16 cellular contexts compared by ENCODE assay signal in genomic region chr15:96049323-96049722, GRCh38.
DNase-seq lines count a peak whose midpoint lies in the region; ATAC-seq and TF ChIP-seq lines count a peak whose summit lies in the region.
"Had no signal": no experiment of that assay in that cellular context is flagged by ENCODE, and none has a peak within 500 bp of the region (broad histone marks: within the 10 kb centered on the region; RNA-seq: fewer than 3 reads in every experiment).

No MANE protein-coding gene starts in this region.

- no peak for TF ChIP-seq RAD21 in IMR-90 (IDR thresholded peaks at IDR 0.05; ENCODE audit: low read length)

- H3K23ac ChIP-seq in IMR-90 (ENCODE audit: low read depth, low read length), result no peak overlapping the region
- no peak overlapping the region for H3K23ac ChIP-seq in mesenchymal stem cell (ENCODE audit: low read length in 2 of 2)

- no peak overlapping the region for H3K56ac ChIP-seq in IMR-90 (ENCODE audit: extremely low read depth, insufficient read depth, low read length)

- H3K14ac ChIP-seq in IMR-90 (replicated peaks; ENCODE audit: low read depth, low read length) (no peak overlapping the region), mesenchymal stem cell (ENCODE audit: low read length in 2 of 2) (no peak overlapping the region)

- in situ Hi-C loops in IMR-90 (cut with MboI; ENCODE audit: low sequenced_read_pairs), result no loop called here
- in situ Hi-C loops in gastrocnemius medialis (cut with MboI; ENCODE audit: low sequenced_read_pairs in 4 of 4), result no loop called here

- no peak overlapping the region for H2BK15ac ChIP-seq in IMR-90 (ENCODE audit: low read depth, low read length)
- no peak overlapping the region for H2BK15ac ChIP-seq in mesenchymal stem cell (ENCODE audit: low read depth, poor library complexity, severe bottlenecking)

- no peaks in the 10 kb centered on the region for H3K9me1 ChIP-seq in IMR-90 (ENCODE audit: insufficient read depth, low read length)

- H3K9ac ChIP-seq in IMR-90 (ENCODE audit: low read depth, low read length), result no peak overlapping the region
- no peak overlapping the region for H3K9ac ChIP-seq in mesenchymal stem cell (ENCODE audit: low read length)

- no peak overlapping the region for H2BK5ac ChIP-seq in IMR-90 (ENCODE audit: low read depth, low read length, poor library complexity, severe bottlenecking)
- H2BK5ac ChIP-seq in mesenchymal stem cell (ENCODE audit: low read depth, low read length, poor library complexity, severe bottlenecking), result peak overlapping the region; percentile 24

- H2AFZ ChIP-seq in IMR-90 (replicated peaks; ENCODE audit: low read length, poor library complexity) (no peak overlapping the region), mesenchymal stem cell (ENCODE audit: low read depth, low read length) (no peak overlapping the region)

- H3K36me3 ChIP-seq in IMR-90 (ENCODE audit: control insufficient read depth, insufficient read depth, low read length) (no peaks in the 10 kb centered on the region), mesenchymal stem cell (ENCODE audit: control insufficient read depth in 1 of 2, insufficient read depth in 2 of 2, low read depth in 1 of 2, low read length in 2 of 2) (no peaks in the 10 kb centered on the region), gastrocnemius medialis (no peaks in the 10 kb centered on the region)
- H3K36me3 ChIP-seq: BE2C had no signal

- H3K27ac ChIP-seq in IMR-90 (ENCODE audit: insufficient read depth, low read length) (no peak overlapping the region), mesenchymal stem cell (ENCODE audit: low read length, poor library complexity, severe bottlenecking) (no peak overlapping the region), gastrocnemius medialis (peak overlapping the region; percentile 53 to 65 (median 58))
- H3K27ac ChIP-seq: A549, C4-2B had no signal

- H3K18ac ChIP-seq in IMR-90 (ENCODE audit: low read depth, low read length), result no peak overlapping the region
- H3K18ac ChIP-seq in mesenchymal stem cell (ENCODE audit: low read depth in 1 of 2, low read length in 2 of 2), result no peak overlapping the region

- H3K4me3 ChIP-seq in IMR-90 (ENCODE audit: insufficient read depth, low read depth, low read length) (no peak overlapping the region), mesenchymal stem cell (ENCODE audit: insufficient read depth in 1 of 2, low read depth in 1 of 2, low read length in 2 of 2) (no peak overlapping the region), gastrocnemius medialis (no peak overlapping the region)
- H3K4me3 ChIP-seq: A549 had no signal

- no peaks in the 10 kb centered on the region for H3K9me3 ChIP-seq in IMR-90 (ENCODE audit: control insufficient read depth, insufficient read depth, low read length)
- peaks cover 4% of the 10 kb centered on the region for H3K9me3 ChIP-seq in mesenchymal stem cell (ENCODE audit: control insufficient read depth, low read length)
- no peaks in the 10 kb centered on the region for H3K9me3 ChIP-seq in gastrocnemius medialis
- H3K9me3 ChIP-seq: A549, BE2C had no signal

- H2BK12ac ChIP-seq in mesenchymal stem cell (ENCODE audit: low read length in 2 of 2), result no peak overlapping the region

- dilution Hi-C loops in IMR-90 (cut with HindIII; ENCODE audit: low sequenced_read_pairs, unreplicated experiment), result no loop called here

- H4K91ac ChIP-seq in IMR-90 (ENCODE audit: insufficient read depth, low read depth, low read length) (no peak overlapping the region), mesenchymal stem cell (ENCODE audit: low read length) (peak overlapping the region; percentile 25)

- TF ChIP-seq CTCF in IMR-90 (conservative IDR thresholded peaks at IDR 0.05; ENCODE audit: low read depth, low read length) (no peak), gastrocnemius medialis (IDR thresholded peaks at IDR 0.05 in 4 of 5, conservative IDR thresholded peaks at IDR 0.05 in 1 of 5) (no peak)

- intact Hi-C loops in IMR-90 (cut with micrococcal nuclease) (loop anchor here (10.0 kb wide), 1 partner anchor 795 kb away; no protein-coding TSS in a partner anchor), gastrocnemius medialis (cut with DNase I; ENCODE audit: low total_unique reads) (no loop called here)

- H4K8ac ChIP-seq in IMR-90 (ENCODE audit: low read depth in 2 of 2, low read length in 2 of 2), result no peak overlapping the region
- H4K8ac ChIP-seq in mesenchymal stem cell (ENCODE audit: low read length), result peak overlapping the region; percentile 84

- H2BK120ac ChIP-seq in IMR-90 (ENCODE audit: low read depth, low read length) (no peak overlapping the region), mesenchymal stem cell (ENCODE audit: low read depth, low read length) (no peak overlapping the region)

- CTCF ChIA-PET in IMR-90 (lab: Yijun Ruan, JAX), result interaction anchor here (2.3 kb wide), 1 partner anchor 11 kb away, joined by 8 read pairs; no protein-coding TSS in a partner anchor

- no peak overlapping the region for H2BK20ac ChIP-seq in IMR-90 (ENCODE audit: low read depth, low read length)

- BruUV-seq in IMR-90 (replicated peaks; lab: Mats Ljungman, UMichigan), result no TSS peak

- DNase-seq in ELF-1 (ENCODE audit: low read depth, low spot score) (peak; percentile 32), IMR-90 (no peak), mesenchymal stem cell (no peak), gastrocnemius medialis (peak; percentile 9 to 39), HT-29 (ENCODE audit: low spot score) (no peak), H4 (ENCODE audit: low spot score) (no peak)
- DNase-seq: BE2C; CD4-positive, alpha-beta memory T cell; DMS153; DND-41; GF-D8; HCEC 1CT; HFFc6 had no signal

- H3K4ac ChIP-seq in IMR-90 (ENCODE audit: low read depth, low read length) (no peak overlapping the region), mesenchymal stem cell (ENCODE audit: low read depth in 1 of 2, low read length in 2 of 2) (no peak overlapping the region)

- POLR2A ChIA-PET in IMR-90 (lab: Charles Lee; ENCODE audit: unreplicated experiment), result no interaction called here

- H2AK5ac ChIP-seq in IMR-90 (ENCODE audit: low read depth, low read length) (peak overlapping the region; percentile 11; the same call in 1 of the 2 replicates), mesenchymal stem cell (ENCODE audit: low read length, severe bottlenecking) (no peak overlapping the region)

- ATAC-seq in IMR-90 (ENCODE audit: low read depth), result no peak
- peak; percentile 37 to 51 for ATAC-seq in gastrocnemius medialis
- ATAC-seq in HG02798 (IDR thresholded peaks at IDR 0.05; ENCODE audit: poor library complexity, unreplicated experiment), result no peak
- ATAC-seq: A549 had no signal

- no peaks in the 10 kb centered on the region for H3K27me3 ChIP-seq in IMR-90 (ENCODE audit: control insufficient read depth, insufficient read depth, low read length)
- peaks cover 0 to 6% of the 10 kb centered on the region in 2 experiments for H3K27me3 ChIP-seq in mesenchymal stem cell (ENCODE audit: control insufficient read depth in 1 of 2, insufficient read depth in 1 of 2, low read length in 2 of 2)
- no peaks in the 10 kb centered on the region for H3K27me3 ChIP-seq in gastrocnemius medialis

- H4K5ac ChIP-seq in IMR-90 (ENCODE audit: low read depth, low read length), result no peak overlapping the region

- no peak overlapping the region for H2AK9ac ChIP-seq in IMR-90 (replicated peaks; ENCODE audit: low read depth, low read length, poor library complexity)

- H3K79me1 ChIP-seq in IMR-90 (ENCODE audit: low read depth in 1 of 2, low read length in 2 of 2) (no peaks in the 10 kb centered on the region), mesenchymal stem cell (replicated peaks; ENCODE audit: low read length, poor library complexity, severe bottlenecking) (peaks cover 1% of the 10 kb centered on the region)

- H3K4me1 ChIP-seq in IMR-90 (ENCODE audit: control insufficient read depth, insufficient read depth, low read length) (peaks cover 3% of the 10 kb centered on the region), mesenchymal stem cell (ENCODE audit: control insufficient read depth, insufficient read depth, low read depth, low read length) (peaks cover 15% of the 10 kb centered on the region), gastrocnemius medialis (peaks cover 23 to 33% of the 10 kb centered on the region in 2 donors)
- H3K4me1 ChIP-seq: BE2C had no signal

- H4K20me1 ChIP-seq in IMR-90 (ENCODE audit: insufficient read depth, low read length), result no peaks in the 10 kb centered on the region

- WGBS in IMR-90 (ENCODE audit: extremely low coverage in 2 of 2, insufficient read length in 1 of 2), 2 experiments, result no CpG with 5 or more reads among the region's 2 CpGs
- 72% methylated on average over 2 of the region's 2 CpGs for WGBS in mesenchymal stem cell

- no peak overlapping the region for H3K4me2 ChIP-seq in IMR-90 (ENCODE audit: low read depth, low read length)
- H3K4me2 ChIP-seq in mesenchymal stem cell (ENCODE audit: low read length, poor library complexity, severe bottlenecking), result no peak overlapping the region
- H3K4me2 ChIP-seq: A549 had no signal

- TF ChIP-seq POLR2A in IMR-90 (IDR thresholded peaks at IDR 0.05; ENCODE audit: low read depth, low read length) (no peak), gastrocnemius medialis (IDR thresholded peaks at IDR 0.05) (no peak)

TF ChIP-seq in IMR-90, 13 proteins besides CTCF, POLR2A, EP300 and RAD21 (continues in another document):
- no peak for TF ChIP-seq BHLHE40 (IDR thresholded peaks at IDR 0.05; ENCODE audit: low read depth, low read length)
- TF ChIP-seq ELK1 (IDR thresholded peaks at IDR 0.05; ENCODE audit: borderline replicate concordance, low read depth, low read length), result no peak
- TF ChIP-seq USF2 (IDR thresholded peaks at IDR 0.05; ENCODE audit: low read depth, low read length), result no peak
- TF ChIP-seq RFX5 (IDR thresholded peaks at IDR 0.05; ENCODE audit: low read depth, low read length), result no peak
- TF ChIP-seq CEBPB (IDR thresholded peaks at IDR 0.05; ENCODE audit: low read depth, low read length), result no peak
- TF ChIP-seq CHD1 (IDR thresholded peaks at IDR 0.05; ENCODE audit: low read depth, low read length), result no peak
- TF ChIP-seq MXI1 (IDR thresholded peaks at IDR 0.05; ENCODE audit: borderline replicate concordance, low read depth, low read length), result no peak

Comparison
In these comparisons a context has a peak if more than half of its experiments do, and no peak if none do; other contexts are left out.
1. DNase-seq: peak in ELF-1 (single experiment) and gastrocnemius medialis (2 of 2); none in IMR-90 (single experiment), mesenchymal stem cell (single experiment), HT-29 (single experiment) and H4 (single experiment).
2. ATAC-seq: peak in gastrocnemius medialis (2 of 2); none in IMR-90 (single experiment) and HG02798 (single experiment).
3. H3K27ac ChIP-seq: peak in gastrocnemius medialis (4 of 4); none in IMR-90 (single experiment) and mesenchymal stem cell (single experiment).